ENCODE assay signal across 1 cellular context in the genomic region with DNA sequence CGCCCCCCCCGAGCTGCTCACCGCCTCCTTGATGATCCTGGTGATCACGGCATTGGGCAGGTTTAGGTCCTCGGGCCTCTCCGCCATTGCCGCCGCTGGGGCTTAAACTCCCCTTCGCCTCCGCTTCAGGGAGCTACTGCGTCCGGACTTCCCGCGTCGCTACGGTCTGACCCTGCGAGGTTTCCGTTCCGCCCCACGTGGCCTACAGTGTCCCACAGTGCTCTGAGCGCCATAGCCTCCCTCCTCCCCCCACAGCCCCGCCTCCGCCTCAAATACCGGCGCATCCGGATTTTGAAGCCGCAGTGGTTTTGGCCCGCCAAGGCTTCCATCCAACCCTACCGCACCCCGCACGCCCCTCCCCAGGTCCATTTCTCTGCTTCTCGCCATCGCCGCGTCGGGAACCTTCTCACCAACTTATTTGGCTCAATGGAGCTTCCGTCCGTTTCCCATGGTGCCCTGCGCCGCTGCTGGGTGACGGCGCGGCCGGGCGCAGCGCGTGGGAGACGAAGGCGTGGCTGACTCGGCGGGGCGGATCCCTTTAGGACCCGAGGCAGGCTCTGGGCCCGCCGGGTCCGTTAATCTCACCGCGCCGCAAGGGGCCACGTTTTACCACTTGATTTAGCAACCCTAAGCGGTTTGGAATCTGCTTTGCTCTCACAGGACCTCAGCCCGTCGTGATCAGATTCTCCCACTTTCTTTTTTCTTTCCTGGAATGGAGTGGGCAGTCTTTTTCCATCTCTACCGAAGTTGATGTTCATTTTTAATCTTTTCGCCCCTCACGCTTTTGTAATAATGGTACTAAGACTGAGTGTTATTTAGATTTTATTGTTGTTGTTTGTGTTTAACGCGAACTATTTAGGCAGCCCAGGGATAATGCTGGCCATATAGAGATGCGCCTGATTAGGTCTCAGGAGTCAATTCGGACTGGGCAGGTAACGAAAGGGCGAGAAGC.
TF ChIP-seq lines count a peak whose summit lies in the region.

A gene with protein sequence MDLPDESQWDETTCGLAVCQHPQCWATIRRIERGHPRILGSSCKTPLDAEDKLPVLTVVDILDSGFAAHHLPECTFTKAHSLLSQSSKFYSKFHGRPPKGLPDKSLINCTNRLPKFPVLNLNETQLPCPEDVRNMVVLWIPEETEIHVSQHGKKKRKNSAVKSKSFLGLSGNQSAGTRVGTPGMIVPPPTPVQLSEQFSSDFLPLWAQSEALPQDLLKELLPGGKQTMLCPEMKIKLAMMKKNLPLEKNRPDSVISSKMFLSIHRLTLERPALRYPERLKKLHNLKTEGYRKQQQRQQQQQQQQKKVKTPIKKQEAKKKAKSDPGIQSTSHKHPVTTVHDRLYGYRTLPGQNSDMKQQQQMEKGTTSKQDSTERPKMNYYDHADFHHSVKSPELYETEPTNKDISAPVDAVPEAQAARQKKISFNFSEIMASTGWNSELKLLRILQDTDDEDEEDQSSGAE (plus strand): TSS at position 541 of the 952 bp plus-strand sequence. CDS start 2,747 bp downstream, outside the sequence.
TSS of gene POLE3 (minus strand) at position 469 of the 952 bp plus-strand sequence. CDS start at position 87, 382 bp downstream.

TF ChIP-seq in HepG2, 621 proteins besides CTCF, POLR2A, EP300 and RAD21 (continued from another document and continues in another):
- 0 out of 2 replicates have a peak, but pooled peaks have one; percentile 79 for TF ChIP-seq ZNF766 (CRISPR knock-in tag; IDR thresholded peaks at IDR 0.05; ENCODE audit: borderline replicate concordance)
- peak; percentile 97 for TF ChIP-seq ZNF687 (CRISPR knock-in tag; IDR thresholded peaks at IDR 0.05)
- TF ChIP-seq CSRNP2 (CRISPR knock-in tag; conservative IDR thresholded peaks at IDR 0.05; ENCODE audit: low read depth) = no peak
- TF ChIP-seq PITX1 (CRISPR knock-in tag; IDR thresholded peaks at IDR 0.05) = peak; percentile 90
- TF ChIP-seq ZNF44 (CRISPR knock-in tag; IDR thresholded peaks at IDR 0.05) = no peak
- TF ChIP-seq, protein P1, sequence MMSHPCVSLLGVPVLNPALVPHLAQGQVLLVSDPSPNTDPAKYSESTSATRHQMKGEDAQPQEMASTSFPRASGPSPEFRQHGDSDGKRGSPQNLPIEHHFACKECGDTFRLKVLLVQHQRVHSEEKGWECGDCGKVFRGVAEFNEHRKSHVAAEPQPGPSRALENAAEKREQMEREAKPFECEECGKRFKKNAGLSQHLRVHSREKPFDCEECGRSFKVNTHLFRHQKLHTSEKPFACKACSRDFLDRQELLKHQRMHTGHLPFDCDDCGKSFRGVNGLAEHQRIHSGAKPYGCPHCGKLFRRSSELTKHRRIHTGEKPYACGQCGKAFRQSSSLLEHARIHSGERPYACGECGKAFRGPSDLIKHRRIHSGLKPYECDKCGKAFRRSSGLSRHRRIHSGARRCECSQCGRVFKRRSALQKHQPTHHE (CRISPR knock-in tag; IDR thresholded peaks at IDR 0.05; ENCODE audit: borderline replicate concordance) = peak; percentile 87; the same call in 1 of the 2 replicates
- TF ChIP-seq ATF7 (IDR thresholded peaks at IDR 0.05) = no peak; the same call in 1 of the 2 replicates
- 0 out of 2 replicates have a peak, but pooled peaks have one; percentile 35 for TF ChIP-seq ATF7 (CRISPR knock-in tag; IDR thresholded peaks at IDR 0.05)
- no peak for TF ChIP-seq IKZF4 (CRISPR knock-in tag; IDR thresholded peaks at IDR 0.05; ENCODE audit: borderline replicate concordance, low read depth, not compliant biosample characterization)
- TF ChIP-seq CHD2 (IDR thresholded peaks at IDR 0.05; ENCODE audit: low read depth, low read length) = peak; percentile 84
- no peak for TF ChIP-seq NFE2 (CRISPR knock-in tag; IDR thresholded peaks at IDR 0.05)
- no peak for TF ChIP-seq MBD4 (IDR thresholded peaks at IDR 0.05; ENCODE audit: borderline replicate concordance, low read length)
- TF ChIP-seq, protein P2, sequence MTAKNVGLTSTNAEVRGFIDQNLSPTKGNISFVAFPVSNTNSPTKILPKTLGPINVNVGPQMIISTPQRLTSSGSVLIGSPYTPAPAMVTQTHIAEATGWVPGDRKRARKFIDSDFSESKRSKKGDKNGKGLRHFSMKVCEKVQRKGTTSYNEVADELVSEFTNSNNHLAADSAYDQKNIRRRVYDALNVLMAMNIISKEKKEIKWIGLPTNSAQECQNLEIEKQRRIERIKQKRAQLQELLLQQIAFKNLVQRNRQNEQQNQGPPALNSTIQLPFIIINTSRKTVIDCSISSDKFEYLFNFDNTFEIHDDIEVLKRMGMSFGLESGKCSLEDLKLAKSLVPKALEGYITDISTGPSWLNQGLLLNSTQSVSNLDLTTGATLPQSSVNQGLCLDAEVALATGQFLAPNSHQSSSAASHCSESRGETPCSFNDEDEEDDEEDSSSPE (CRISPR knock-in tag; IDR thresholded peaks at IDR 0.05) = peak; percentile 94
- TF ChIP-seq, protein P3, sequence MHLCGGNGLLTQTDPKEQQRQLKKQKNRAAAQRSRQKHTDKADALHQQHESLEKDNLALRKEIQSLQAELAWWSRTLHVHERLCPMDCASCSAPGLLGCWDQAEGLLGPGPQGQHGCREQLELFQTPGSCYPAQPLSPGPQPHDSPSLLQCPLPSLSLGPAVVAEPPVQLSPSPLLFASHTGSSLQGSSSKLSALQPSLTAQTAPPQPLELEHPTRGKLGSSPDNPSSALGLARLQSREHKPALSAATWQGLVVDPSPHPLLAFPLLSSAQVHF (CRISPR knock-in tag; IDR thresholded peaks at IDR 0.05) = peak; percentile 90
- no peak for TF ChIP-seq JUNB (CRISPR knock-in tag; IDR thresholded peaks at IDR 0.05; ENCODE audit: borderline replicate concordance)
- peak; percentile 82 for TF ChIP-seq SP5 (CRISPR knock-in tag; IDR thresholded peaks at IDR 0.05; ENCODE audit: borderline replicate concordance, low read depth)
- no peak; the same call in 1 of the 2 replicates for TF ChIP-seq EHMT2 (IDR thresholded peaks at IDR 0.05; ENCODE audit: borderline replicate concordance, low read depth, low read length)
- no peak for TF ChIP-seq GLMP (CRISPR knock-in tag; IDR thresholded peaks at IDR 0.05; ENCODE audit: borderline replicate concordance)
- TF ChIP-seq ZNF263 (CRISPR knock-in tag; IDR thresholded peaks at IDR 0.05) = peak; percentile 82
- TF ChIP-seq TSC22D2 (CRISPR knock-in tag; IDR thresholded peaks at IDR 0.05; ENCODE audit: borderline replicate concordance) = peak; percentile 85; the same call in 1 of the 2 replicates
- no peak; the same call in 1 of the 2 replicates for TF ChIP-seq CENPT (CRISPR knock-in tag; IDR thresholded peaks at IDR 0.05; ENCODE audit: low read depth)
- peak; percentile 60; the same call in 1 of the 2 replicates for TF ChIP-seq ZNF260 (CRISPR knock-in tag; IDR thresholded peaks at IDR 0.05; ENCODE audit: borderline replicate concordance, low read depth)
- TF ChIP-seq POLR2G (IDR thresholded peaks at IDR 0.05; ENCODE audit: low read depth, low read length) = peak; percentile 93
- TF ChIP-seq ZSCAN30 (CRISPR knock-in tag; IDR thresholded peaks at IDR 0.05) = no peak; the same call in 1 of the 2 replicates
- TF ChIP-seq, protein P4, sequence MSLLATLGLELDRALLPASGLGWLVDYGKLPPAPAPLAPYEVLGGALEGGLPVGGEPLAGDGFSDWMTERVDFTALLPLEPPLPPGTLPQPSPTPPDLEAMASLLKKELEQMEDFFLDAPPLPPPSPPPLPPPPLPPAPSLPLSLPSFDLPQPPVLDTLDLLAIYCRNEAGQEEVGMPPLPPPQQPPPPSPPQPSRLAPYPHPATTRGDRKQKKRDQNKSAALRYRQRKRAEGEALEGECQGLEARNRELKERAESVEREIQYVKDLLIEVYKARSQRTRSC (CRISPR knock-in tag; IDR thresholded peaks at IDR 0.05; ENCODE audit: low read depth) = peak; percentile 75; the same call in 1 of the 2 replicates
- TF ChIP-seq KDM1A (CRISPR knock-in tag; IDR thresholded peaks at IDR 0.05) = no peak
- no peak for TF ChIP-seq CCDC6 (CRISPR knock-in tag; IDR thresholded peaks at IDR 0.05)
- TF ChIP-seq BRD4 (CRISPR knock-in tag; IDR thresholded peaks at IDR 0.05) = no peak
- TF ChIP-seq, protein P5, sequence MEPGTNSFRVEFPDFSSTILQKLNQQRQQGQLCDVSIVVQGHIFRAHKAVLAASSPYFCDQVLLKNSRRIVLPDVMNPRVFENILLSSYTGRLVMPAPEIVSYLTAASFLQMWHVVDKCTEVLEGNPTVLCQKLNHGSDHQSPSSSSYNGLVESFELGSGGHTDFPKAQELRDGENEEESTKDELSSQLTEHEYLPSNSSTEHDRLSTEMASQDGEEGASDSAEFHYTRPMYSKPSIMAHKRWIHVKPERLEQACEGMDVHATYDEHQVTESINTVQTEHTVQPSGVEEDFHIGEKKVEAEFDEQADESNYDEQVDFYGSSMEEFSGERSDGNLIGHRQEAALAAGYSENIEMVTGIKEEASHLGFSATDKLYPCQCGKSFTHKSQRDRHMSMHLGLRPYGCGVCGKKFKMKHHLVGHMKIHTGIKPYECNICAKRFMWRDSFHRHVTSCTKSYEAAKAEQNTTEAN (CRISPR knock-in tag; conservative IDR thresholded peaks at IDR 0.05) = peak; percentile 59
- no peak for TF ChIP-seq CC2D1A (CRISPR knock-in tag; IDR thresholded peaks at IDR 0.05)
- TF ChIP-seq ASH2L (IDR thresholded peaks at IDR 0.05; ENCODE audit: insufficient read length, low read depth, low read length) = peak; percentile 99
- 0 out of 2 replicates have a peak, but pooled peaks have one; percentile 34 for TF ChIP-seq RARA (CRISPR knock-in tag; IDR thresholded peaks at IDR 0.05)
- TF ChIP-seq ZBTB7B (CRISPR knock-in tag; IDR thresholded peaks at IDR 0.05) = peak; percentile 35; the same call in 1 of the 2 replicates
- no peak for TF ChIP-seq ELK4 (CRISPR knock-in tag; IDR thresholded peaks at IDR 0.05; ENCODE audit: borderline replicate concordance)
- peak; percentile 29; the same call in 1 of the 2 replicates for TF ChIP-seq HMG20B (CRISPR knock-in tag; conservative IDR thresholded peaks at IDR 0.05)
- no peak for TF ChIP-seq MYNN (CRISPR knock-in tag; IDR thresholded peaks at IDR 0.05; ENCODE audit: low read depth)
- 0 out of 2 replicates have a peak, but pooled peaks have one; percentile 63 for TF ChIP-seq HNRNPUL1 (IDR thresholded peaks at IDR 0.05; ENCODE audit: low read depth, low read length)
- no peak for TF ChIP-seq HNRNPK (IDR thresholded peaks at IDR 0.05; ENCODE audit: low read depth, low read length, poor library complexity, severe bottlenecking)
- peak; percentile 85 for TF ChIP-seq YY1 (IDR thresholded peaks at IDR 0.05; ENCODE audit: insufficient read depth, insufficient replicate concordance, low read depth, low read length)
- peak; percentile 97 for TF ChIP-seq YEATS4 (CRISPR knock-in tag; IDR thresholded peaks at IDR 0.05; ENCODE audit: borderline replicate concordance)
- no peak for TF ChIP-seq SMARCE1 (IDR thresholded peaks at IDR 0.05; ENCODE audit: borderline replicate concordance)
